ENCODE assay signal across 13 cellular contexts in the genomic region with DNA sequence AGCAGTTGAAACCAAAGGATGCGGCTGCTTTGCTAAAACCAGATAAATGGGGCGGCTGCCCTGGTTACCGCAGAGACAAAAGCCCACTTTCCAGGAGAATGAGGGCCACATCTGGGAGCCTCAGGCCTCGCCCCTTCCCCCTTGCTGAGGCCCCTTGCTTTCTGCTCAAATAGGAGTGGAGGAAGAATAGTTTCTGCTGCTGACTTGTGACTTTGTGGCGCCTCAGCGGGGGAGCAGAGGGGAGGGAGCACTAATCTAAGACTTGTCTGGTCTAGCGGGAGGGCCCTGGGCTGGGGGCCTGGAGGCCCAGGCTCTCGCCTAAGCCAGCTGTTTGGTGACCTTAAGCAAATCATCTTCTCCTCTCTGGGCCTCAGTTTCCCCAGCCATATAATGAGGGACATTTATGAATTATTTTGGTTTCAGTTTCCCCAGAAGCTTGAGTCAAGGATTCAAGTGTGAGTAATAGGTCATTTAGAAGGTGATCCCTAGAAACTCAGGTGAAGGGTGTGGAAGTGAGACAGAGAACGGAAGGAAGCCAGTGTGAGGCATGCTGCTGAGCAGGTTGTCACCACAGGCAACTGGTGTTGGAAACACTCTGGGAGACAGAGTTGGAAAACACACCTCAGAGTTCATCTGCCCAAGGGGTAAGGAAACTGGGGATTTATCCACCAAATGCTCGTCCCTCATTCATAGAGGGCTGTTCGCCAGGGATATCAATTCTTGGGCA. TPM values are rescaled to one million over a fixed set of nuclear protein-coding genes. Genes with fewer than 3 reads are reported as not detected.
A peak's percentile ranks its signal among the peaks of the same experiment; 100 is the strongest.
DNase-seq lines count a peak whose midpoint lies in the region; ATAC-seq and TF ChIP-seq lines count a peak whose summit lies in the region.
"Had no signal": no experiment of that assay in that cellular context is flagged by ENCODE, and none has a peak within 500 bp of the region (broad histone marks: within the 10 kb centered on the region; RNA-seq: fewer than 3 reads in every experiment).

No MANE protein-coding gene starts in this region.

- DNase-seq in T-helper 1 cell, result no peak
- DNase-seq in PC-3, result peak; percentile 78
- DNase-seq in epithelial cell of prostate (ENCODE audit: low read depth, low spot score), result peak; percentile 94
- no peak for DNase-seq in NCI-H1105 treated with DMSO at 0.1 percent for 48 hours (lab: John Stamatoyannopoulos, UW)
- DNase-seq in cerebellar nuclear complex (lab: John Stamatoyannopoulos, UW), result no peak
- DNase-seq: amniotic stem cell, GF-D8, kidney, WERI-Rb-1 had no signal

- intact Hi-C loops in PC-3 (cut with micrococcal nuclease), result no loop called here

- no peaks in the 10 kb centered on the region for H3K9me3 Mint-ChIP-seq in T-helper 1 cell treated with Interleukin-12 subunit alpha and Interleukin-12 subunit beta and Interleukin-4 antibody, amounts not matched to agents 30 μg/mL and 1 μg/mL, for 36 hours

- H3K4me1 ChIP-seq in PC-3 (ENCODE audit: insufficient read depth, low read length) (peaks cover 7% of the 10 kb centered on the region), neuron (ENCODE audit: insufficient read depth, low read length) (peaks cover 40% of the 10 kb centered on the region)

- H3K4me1 Mint-ChIP-seq in T-helper 1 cell treated with Interleukin-12 subunit alpha and Interleukin-12 subunit beta and Interleukin-4 antibody, amounts not matched to agents 30 μg/mL and 1 μg/mL, for 36 hours (ENCODE audit: low read depth), result peaks cover 28% of the 10 kb centered on the region

- peaks cover 4% of the 10 kb centered on the region for H3K27me3 Mint-ChIP-seq in T-helper 1 cell treated with Interleukin-12 subunit alpha and Interleukin-12 subunit beta and Interleukin-4 antibody, amounts not matched to agents 30 μg/mL and 1 μg/mL, for 36 hours (ENCODE audit: low read depth)

- peak overlapping the region; percentile 39 for H3K4me3 Mint-ChIP-seq in T-helper 1 cell treated with Interleukin-12 subunit alpha and Interleukin-12 subunit beta and Interleukin-4 antibody, amounts not matched to agents 30 μg/mL and 1 μg/mL, for 36 hours

- H3K27ac ChIP-seq in PC-3 (ENCODE audit: low read length) (peak overlapping the region; percentile 49), epithelial cell of prostate (no peak overlapping the region)
- H3K27ac ChIP-seq: WERI-Rb-1 had no signal

- no peak for TF ChIP-seq CTCF in PC-3 (conservative IDR thresholded peaks at IDR 0.05; ENCODE audit: low read depth, low read length)

- H3K4me2 ChIP-seq in PC-3 (ENCODE audit: low read length), result peak overlapping the region; percentile 25

- H3K9me2 ChIP-seq in PC-3 (replicated peaks; ENCODE audit: low read length), result no peaks in the 10 kb centered on the region

- H3K36me3 ChIP-seq in PC-3 (ENCODE audit: low read depth, low read length) (no peaks in the 10 kb centered on the region), neuron (ENCODE audit: insufficient read depth, low read length) (no peaks in the 10 kb centered on the region)
- H3K36me3 ChIP-seq: WERI-Rb-1 had no signal

- no peaks in the 10 kb centered on the region for H3F3A ChIP-seq in PC-3 (ENCODE audit: low read length, unreplicated experiment)

- BruUV-seq in PC-3 (replicated peaks; lab: Mats Ljungman, UMichigan), result no TSS peak

- no peak overlapping the region for H3K9ac ChIP-seq in PC-3 (ENCODE audit: low read length)

- H3K27me3 ChIP-seq in PC-3 (ENCODE audit: low read length) (no peaks in the 10 kb centered on the region), neuron (ENCODE audit: insufficient read depth, low read length) (no peaks in the 10 kb centered on the region)

- H3K9me3 ChIP-seq in PC-3 (ENCODE audit: low read length) (no peaks in the 10 kb centered on the region), neuron (ENCODE audit: low read length) (no peaks in the 10 kb centered on the region)

- POLR2A ChIA-PET in PC-3 (lab: Charles Lee; ENCODE audit: unreplicated experiment), result no interaction called here

- no peak overlapping the region for H2AFZ ChIP-seq in PC-3 (ENCODE audit: low read length)
- H2AFZ ChIP-seq in neuron (ENCODE audit: low read depth, low read length), result peak overlapping the region; percentile 39

- H4K20me1 ChIP-seq in PC-3 (ENCODE audit: low read length), result no peaks in the 10 kb centered on the region

- CTCF ChIA-PET in PC-3 (lab: Charles Lee), result no interaction called here

- no peaks in the 10 kb centered on the region for H3K79me2 ChIP-seq in PC-3 (ENCODE audit: low read length)

- H3K36me3 Mint-ChIP-seq in T-helper 1 cell treated with Interleukin-12 subunit alpha and Interleukin-12 subunit beta and Interleukin-4 antibody, amounts not matched to agents 30 μg/mL and 1 μg/mL, for 36 hours (ENCODE audit: low read depth), result no peaks in the 10 kb centered on the region

- H3K4me3 ChIP-seq in PC-3 (ENCODE audit: low read length), result no peak overlapping the region
- no peak overlapping the region for H3K4me3 ChIP-seq in neuron (ENCODE audit: low read length)

- H3K27ac Mint-ChIP-seq in T-helper 1 cell treated with Interleukin-12 subunit alpha and Interleukin-12 subunit beta and Interleukin-4 antibody, amounts not matched to agents 30 μg/mL and 1 μg/mL, for 36 hours, result peak overlapping the region; percentile 28

- ATAC-seq in PC-3, result peak; percentile 68
- ATAC-seq in GM18873 (IDR thresholded peaks at IDR 0.05; ENCODE audit: low FRiP score, unreplicated experiment), result no peak
- ATAC-seq: Panc1 had no signal

RNA-seq across cellular contexts. Expression of a gene that starts 25.9 kb away (rescaled TPM):
- 75.6 and 86.4 TPM in 2 replicates for total RNA-seq in PC-3 (2014; rRNA removed)

Comparison
In these comparisons a context has a peak if more than half of its experiments do, and no peak if none do; other contexts are left out.
1. DNase-seq: peak in PC-3 (single experiment) and epithelial cell of prostate (single experiment); none in T-helper 1 cell (0 of 5), NCI-H1105 treated with DMSO at 0.1 percent for 48 hours (single experiment) and cerebellar nuclear complex (0 of 2).